1 cellular context compared by ENCODE assay signal in genomic region chr1:11283148-11283547, GRCh38.
TF ChIP-seq lines count a peak whose summit lies in the region.

No MANE protein-coding gene starts in this region.

TF ChIP-seq in GM23338, 12 proteins besides CTCF, POLR2A, EP300 and RAD21:
- no peak for TF ChIP-seq JUNB (IDR thresholded peaks at IDR 0.05; ENCODE audit: unreplicated experiment)
- TF ChIP-seq POLR2AphosphoS5 (IDR thresholded peaks at IDR 0.05; ENCODE audit: low read depth), result no peak
- no peak for TF ChIP-seq NANOG (IDR thresholded peaks at IDR 0.05; ENCODE audit: borderline replicate concordance)
- TF ChIP-seq STAT1 (IDR thresholded peaks at IDR 0.05; ENCODE audit: unreplicated experiment), result no peak
- TF ChIP-seq REST (IDR thresholded peaks at IDR 0.05; ENCODE audit: unreplicated experiment), result no peak
- TF ChIP-seq EZH2 (IDR thresholded peaks at IDR 0.05; ENCODE audit: low read depth, unreplicated experiment), result no peak
- TF ChIP-seq, protein P1, sequence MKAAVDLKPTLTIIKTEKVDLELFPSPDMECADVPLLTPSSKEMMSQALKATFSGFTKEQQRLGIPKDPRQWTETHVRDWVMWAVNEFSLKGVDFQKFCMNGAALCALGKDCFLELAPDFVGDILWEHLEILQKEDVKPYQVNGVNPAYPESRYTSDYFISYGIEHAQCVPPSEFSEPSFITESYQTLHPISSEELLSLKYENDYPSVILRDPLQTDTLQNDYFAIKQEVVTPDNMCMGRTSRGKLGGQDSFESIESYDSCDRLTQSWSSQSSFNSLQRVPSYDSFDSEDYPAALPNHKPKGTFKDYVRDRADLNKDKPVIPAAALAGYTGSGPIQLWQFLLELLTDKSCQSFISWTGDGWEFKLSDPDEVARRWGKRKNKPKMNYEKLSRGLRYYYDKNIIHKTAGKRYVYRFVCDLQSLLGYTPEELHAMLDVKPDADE (IDR thresholded peaks at IDR 0.05), result no peak
- TF ChIP-seq, protein P2, sequence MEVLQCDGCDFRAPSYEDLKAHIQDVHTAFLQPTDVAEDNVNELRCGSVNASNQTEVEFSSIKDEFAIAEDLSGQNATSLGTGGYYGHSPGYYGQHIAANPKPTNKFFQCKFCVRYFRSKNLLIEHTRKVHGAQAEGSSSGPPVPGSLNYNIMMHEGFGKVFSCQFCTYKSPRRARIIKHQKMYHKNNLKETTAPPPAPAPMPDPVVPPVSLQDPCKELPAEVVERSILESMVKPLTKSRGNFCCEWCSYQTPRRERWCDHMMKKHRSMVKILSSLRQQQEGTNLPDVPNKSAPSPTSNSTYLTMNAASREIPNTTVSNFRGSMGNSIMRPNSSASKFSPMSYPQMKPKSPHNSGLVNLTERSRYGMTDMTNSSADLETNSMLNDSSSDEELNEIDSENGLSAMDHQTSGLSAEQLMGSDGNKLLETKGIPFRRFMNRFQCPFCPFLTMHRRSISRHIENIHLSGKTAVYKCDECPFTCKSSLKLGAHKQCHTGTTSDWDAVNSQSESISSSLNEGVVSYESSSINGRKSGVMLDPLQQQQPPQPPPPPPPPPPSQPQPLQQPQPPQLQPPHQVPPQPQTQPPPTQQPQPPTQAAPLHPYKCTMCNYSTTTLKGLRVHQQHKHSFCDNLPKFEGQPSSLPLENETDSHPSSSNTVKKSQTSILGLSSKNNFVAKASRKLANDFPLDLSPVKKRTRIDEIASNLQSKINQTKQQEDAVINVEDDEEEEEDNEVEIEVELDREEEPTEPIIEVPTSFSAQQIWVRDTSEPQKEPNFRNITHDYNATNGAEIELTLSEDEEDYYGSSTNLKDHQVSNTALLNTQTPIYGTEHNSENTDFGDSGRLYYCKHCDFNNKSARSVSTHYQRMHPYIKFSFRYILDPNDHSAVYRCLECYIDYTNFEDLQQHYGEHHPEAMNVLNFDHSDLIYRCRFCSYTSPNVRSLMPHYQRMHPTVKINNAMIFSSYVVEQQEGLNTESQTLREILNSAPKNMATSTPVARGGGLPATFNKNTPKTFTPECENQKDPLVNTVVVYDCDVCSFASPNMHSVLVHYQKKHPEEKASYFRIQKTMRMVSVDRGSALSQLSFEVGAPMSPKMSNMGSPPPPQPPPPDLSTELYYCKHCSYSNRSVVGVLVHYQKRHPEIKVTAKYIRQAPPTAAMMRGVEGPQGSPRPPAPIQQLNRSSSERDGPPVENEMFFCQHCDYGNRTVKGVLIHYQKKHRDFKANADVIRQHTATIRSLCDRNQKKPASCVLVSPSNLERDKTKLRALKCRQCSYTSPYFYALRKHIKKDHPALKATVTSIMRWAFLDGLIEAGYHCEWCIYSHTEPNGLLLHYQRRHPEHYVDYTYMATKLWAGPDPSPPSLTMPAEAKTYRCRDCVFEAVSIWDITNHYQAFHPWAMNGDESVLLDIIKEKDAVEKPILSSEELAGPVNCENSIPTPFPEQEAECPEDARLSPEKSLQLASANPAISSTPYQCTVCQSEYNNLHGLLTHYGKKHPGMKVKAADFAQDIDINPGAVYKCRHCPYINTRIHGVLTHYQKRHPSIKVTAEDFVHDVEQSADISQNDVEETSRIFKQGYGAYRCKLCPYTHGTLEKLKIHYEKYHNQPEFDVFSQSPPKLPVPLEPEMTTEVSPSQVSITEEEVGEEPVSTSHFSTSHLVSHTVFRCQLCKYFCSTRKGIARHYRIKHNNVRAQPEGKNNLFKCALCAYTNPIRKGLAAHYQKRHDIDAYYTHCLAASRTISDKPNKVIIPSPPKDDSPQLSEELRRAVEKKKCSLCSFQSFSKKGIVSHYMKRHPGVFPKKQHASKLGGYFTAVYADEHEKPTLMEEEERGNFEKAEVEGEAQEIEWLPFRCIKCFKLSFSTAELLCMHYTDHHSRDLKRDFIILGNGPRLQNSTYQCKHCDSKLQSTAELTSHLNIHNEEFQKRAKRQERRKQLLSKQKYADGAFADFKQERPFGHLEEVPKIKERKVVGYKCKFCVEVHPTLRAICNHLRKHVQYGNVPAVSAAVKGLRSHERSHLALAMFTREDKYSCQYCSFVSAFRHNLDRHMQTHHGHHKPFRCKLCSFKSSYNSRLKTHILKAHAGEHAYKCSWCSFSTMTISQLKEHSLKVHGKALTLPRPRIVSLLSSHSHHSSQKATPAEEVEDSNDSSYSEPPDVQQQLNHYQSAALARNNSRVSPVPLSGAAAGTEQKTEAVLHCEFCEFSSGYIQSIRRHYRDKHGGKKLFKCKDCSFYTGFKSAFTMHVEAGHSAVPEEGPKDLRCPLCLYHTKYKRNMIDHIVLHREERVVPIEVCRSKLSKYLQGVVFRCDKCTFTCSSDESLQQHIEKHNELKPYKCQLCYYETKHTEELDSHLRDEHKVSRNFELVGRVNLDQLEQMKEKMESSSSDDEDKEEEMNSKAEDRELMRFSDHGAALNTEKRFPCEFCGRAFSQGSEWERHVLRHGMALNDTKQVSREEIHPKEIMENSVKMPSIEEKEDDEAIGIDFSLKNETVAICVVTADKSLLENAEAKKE (CRISPR knock-in tag; IDR thresholded peaks at IDR 0.05), result no peak
